Comparison of ENCODE assay signal across 21 cellular contexts in genomic region chr15:64767203-64767602, GRCh38. TPM values are rescaled to one million over a fixed set of nuclear protein-coding genes. Genes with fewer than 3 reads are reported as not detected.
A peak's percentile ranks its signal among the peaks of the same experiment; 100 is the strongest.
DNase-seq lines count a peak whose midpoint lies in the region; ATAC-seq and TF ChIP-seq lines count a peak whose summit lies in the region.
"Had no signal": no experiment of that assay in that cellular context is flagged by ENCODE, and none has a peak within 500 bp of the region (broad histone marks: within the 10 kb centered on the region; RNA-seq: fewer than 3 reads in every experiment).

No MANE protein-coding gene starts in this region.

- H3K4me1 Mint-ChIP-seq in memory B cell: peaks cover 13% of the 10 kb centered on the region
- H3K4me1 Mint-ChIP-seq: activated CD4-positive, alpha-beta T cell treated with anti-CD3 and anti-CD28 coated beads, Interleukin-2, amount 10 ng/mL, durations not matched to agents 24 days and 14 days had no signal

- no peaks in the 10 kb centered on the region for H3K27me3 Mint-ChIP-seq in memory B cell

- H4K20me1 ChIP-seq in OCI-LY3 (ENCODE audit: insufficient read depth, low read length): no peaks in the 10 kb centered on the region

- H3K79me2 ChIP-seq in OCI-LY3 (ENCODE audit: low read length): no peaks in the 10 kb centered on the region

- H3K9me3 ChIP-seq in BE2C: no peaks in the 10 kb centered on the region
- no peaks in the 10 kb centered on the region for H3K9me3 ChIP-seq in OCI-LY3 (ENCODE audit: insufficient read depth, low read length)
- H3K9me3 ChIP-seq: pancreas, tibial nerve had no signal

- H2AFZ ChIP-seq in OCI-LY3 (ENCODE audit: low read depth, low read length): no peak overlapping the region; the same call in 1 of the 2 replicates

- H3K9me3 Mint-ChIP-seq in memory B cell: no peaks in the 10 kb centered on the region
- H3K9me3 Mint-ChIP-seq: activated CD4-positive, alpha-beta T cell treated with anti-CD3 and anti-CD28 coated beads, Interleukin-2, amount 10 ng/mL, durations not matched to agents 24 days and 14 days; activated T-cell treated with anti-CD3 and anti-CD28 coated beads, Interleukin-2, amount 50 U/mL, for 72 hours had no signal

- no peak overlapping the region for H3K27ac Mint-ChIP-seq in memory B cell
- H3K27ac Mint-ChIP-seq: activated CD4-positive, alpha-beta T cell treated with anti-CD3 and anti-CD28 coated beads, Interleukin-2, amount 10 ng/mL, durations not matched to agents 24 days and 14 days; activated T-cell treated with anti-CD3 and anti-CD28 coated beads, Interleukin-2, amount 50 U/mL, for 72 hours had no signal

- H3K4me1 ChIP-seq in BE2C (no peaks in the 10 kb centered on the region), OCI-LY3 (ENCODE audit: low read length) (no peaks in the 10 kb centered on the region)
- H3K4me1 ChIP-seq: pancreas, tibial nerve had no signal

- no peaks in the 10 kb centered on the region for H3K36me3 Mint-ChIP-seq in memory B cell

- peak; percentile 27 for TF ChIP-seq CTCF in BE2C (IDR thresholded peaks at IDR 0.05; ENCODE audit: low read depth, low read length)
- 0 out of 2 replicates have a peak, but pooled peaks have one; percentile 5 for TF ChIP-seq CTCF in OCI-LY3 (IDR thresholded peaks at IDR 0.05; ENCODE audit: low read depth, low read length)

- H3K36me3 ChIP-seq in BE2C (no peaks in the 10 kb centered on the region), OCI-LY3 (replicated peaks; ENCODE audit: low read depth, low read length) (no peaks in the 10 kb centered on the region)
- H3K36me3 ChIP-seq: pancreas, tibial nerve had no signal

- no peak overlapping the region for H3K4me3 ChIP-seq in BE2C (ENCODE audit: low read depth, low read length)
- no peak overlapping the region for H3K4me3 ChIP-seq in OCI-LY3 (ENCODE audit: low read length)
- H3K4me3 ChIP-seq: pancreas, skin epidermis, tibial nerve had no signal

- H3K9ac ChIP-seq in OCI-LY3 (ENCODE audit: low read length): no peak overlapping the region

- DNase-seq in BE2C (no peak), CD1c-positive myeloid dendritic cell (ENCODE audit: extremely low spot score) (peak; percentile 24), memory B cell (ENCODE audit: low spot score in 2 of 2) (no peak), NCI-H1694 treated with DMSO at 0.1 percent for 48 hours (lab: John Stamatoyannopoulos, UW) (no peak), SW480 (ENCODE audit: low spot score) (no peak), SKM-1 treated with dmso at 0.1 percent for 144 hours (lab: John Stamatoyannopoulos, UW; ENCODE audit: unreplicated experiment) (no peak)
- no peak for DNase-seq in activated effector memory CD4-positive, alpha-beta T cell treated with anti-CD3 and anti-CD28 coated beads, Interleukin-2, amount 50 U/mL, for 16 hours
- DNase-seq: activated CD4-positive, alpha-beta T cell treated with anti-CD3 and anti-CD28 coated beads, Interleukin-2, amount 10 ng/mL, durations not matched to agents 24 days and 14 days; amygdala; cerebellar nuclear complex; DMS153; NCI-H1105 treated with DMSO at 0.1 percent for 48 hours; NCI-H2171 treated with DMSO at 0.1 percent for 48 hours; pancreas; stimulated activated CD4-positive, alpha-beta T cell treated with anti-CD3 and anti-CD28 coated beads, Interleukin-4, amount 100 ng/mL, for 24 hours; stimulated activated CD8-positive, alpha-beta memory T cell treated with anti-CD3 and anti-CD28 coated beads, Interleukin-4, amount 100 ng/mL, for 48 hours; T-helper 9 cell had no signal

- no peak overlapping the region for H3K27ac ChIP-seq in OCI-LY3 (ENCODE audit: low read length)
- H3K27ac ChIP-seq: pancreas, skin epidermis, tibial nerve had no signal

- ATAC-seq in memory B cell (ENCODE audit: low read depth): peak; percentile 55
- ATAC-seq: pancreas had no signal

- H3K27me3 ChIP-seq in BE2C (no peaks in the 10 kb centered on the region), OCI-LY3 (ENCODE audit: low read depth, low read length) (no peaks in the 10 kb centered on the region)
- H3K27me3 ChIP-seq: pancreas, tibial nerve had no signal

- no peak overlapping the region for H3K4me2 ChIP-seq in OCI-LY3 (ENCODE audit: low read length)

- no peak overlapping the region for H3K4me3 Mint-ChIP-seq in memory B cell
- H3K4me3 Mint-ChIP-seq: activated CD4-positive, alpha-beta T cell treated with anti-CD3 and anti-CD28 coated beads, Interleukin-2, amount 10 ng/mL, durations not matched to agents 24 days and 14 days; activated T-cell treated with anti-CD3 and anti-CD28 coated beads, Interleukin-2, amount 50 U/mL, for 72 hours had no signal

RNA-seq across cellular contexts. Expression of gene RBPMS2, which starts 8.2 kb away (rescaled TPM):
- polyA plus RNA-seq in BE2C (2012; ENCODE audit: insufficient read depth, insufficient read length, low read depth): 1.0 TPM

RNA-seq across cellular contexts. Expression of gene PIF1, which starts 58.2 kb away (rescaled TPM):
- 4.6 TPM for polyA plus RNA-seq in BE2C (2012; ENCODE audit: insufficient read depth, insufficient read length, low read depth)
